Comparison of ENCODE assay signal across 19 cellular contexts in the genomic region with DNA sequence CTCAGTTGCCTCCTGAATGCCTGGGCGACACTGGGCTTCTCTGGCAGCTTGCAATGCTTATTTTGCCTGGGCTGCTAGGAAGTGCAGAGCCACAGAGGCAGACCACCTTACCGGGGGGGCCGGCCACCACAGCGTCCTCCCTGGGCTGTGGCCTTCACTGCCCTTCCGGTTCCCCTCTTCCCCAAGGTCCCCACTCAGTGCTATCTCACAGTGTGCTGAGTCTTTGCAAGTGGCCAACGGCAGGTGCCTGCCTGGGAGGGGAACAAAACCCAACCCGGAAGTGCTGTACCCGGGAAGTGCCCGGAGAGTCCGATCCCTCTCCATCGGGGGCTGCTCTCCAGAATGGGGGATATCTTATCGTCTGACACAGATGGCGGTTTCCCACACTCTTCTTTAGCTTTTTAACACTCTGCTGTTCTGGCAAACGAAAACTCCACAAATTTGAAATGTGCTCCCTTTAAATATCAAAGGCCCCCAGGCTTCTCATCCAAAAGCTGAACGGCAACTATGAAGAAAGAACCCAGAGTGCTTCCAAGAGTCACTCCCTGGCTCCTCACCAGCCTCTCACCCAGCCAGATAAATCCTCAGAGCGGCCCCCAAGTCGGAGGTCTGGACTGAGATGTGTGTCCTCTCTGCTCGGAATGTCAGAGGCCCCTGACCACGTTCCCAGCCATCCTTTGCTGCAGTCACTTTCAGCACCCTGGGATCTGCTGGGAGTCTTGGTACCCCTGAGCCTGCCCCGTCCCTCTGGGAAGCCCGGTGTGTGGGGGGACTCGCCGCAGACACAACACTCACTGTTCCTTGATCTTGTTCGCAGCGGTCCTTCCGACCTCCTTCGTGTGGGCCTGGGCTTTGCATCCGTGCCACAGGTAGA.
DNase-seq lines count a peak whose midpoint lies in the region; ATAC-seq and TF ChIP-seq lines count a peak whose summit lies in the region.
"Had no signal": no experiment of that assay in that cellular context is flagged by ENCODE, and none has a peak within 500 bp of the region (broad histone marks: within the 10 kb centered on the region; RNA-seq: fewer than 3 reads in every experiment).

No MANE protein-coding gene starts in this region.

- H3K36me3 ChIP-seq in left ventricle myocardium inferior (peaks cover 84% of the 10 kb centered on the region), skeletal muscle tissue (ENCODE audit: control insufficient read depth in 3 of 3, insufficient read depth in 3 of 3, low read length in 3 of 3) (peaks cover 71 to 72% (median 72%) of the 10 kb centered on the region in 3 donors)

- H3K4me3 Mint-ChIP-seq in stimulated activated naive CD8-positive, alpha-beta T cell treated with anti-CD3 and anti-CD28 coated beads, Interleukin-15, Interleukin-2, amounts not matched to agents 100 ng/mL and 50 ng/mL, for 24 hours: no peak overlapping the region
- H3K4me3 Mint-ChIP-seq: activated naive CD8-positive, alpha-beta T cell treated with anti-CD3 and anti-CD28 coated beads, Interleukin-2, amount 50 U/mL, for 24 hours; activated T-helper 17 cell treated with anti-CD3 and anti-CD28 coated beads, Interleukin-2, amount 50 U/mL, for 72 hours; IgD-negative memory B cell; neural progenitor cell had no signal

- peak overlapping the region; percentile 31 for H3K27ac Mint-ChIP-seq in stimulated activated naive CD8-positive, alpha-beta T cell treated with anti-CD3 and anti-CD28 coated beads, Interleukin-15, Interleukin-2, amounts not matched to agents 100 ng/mL and 50 ng/mL, for 24 hours
- H3K27ac Mint-ChIP-seq: IgD-negative memory B cell, neural progenitor cell had no signal

- ATAC-seq in stimulated activated naive CD8-positive, alpha-beta T cell treated with anti-CD3 and anti-CD28 coated beads, Interleukin-15, Interleukin-2, amounts not matched to agents 100 U/mL and 50 U/mL, for 24 hours: no peak
- no peak for ATAC-seq in HG03469 (IDR thresholded peaks at IDR 0.05; ENCODE audit: unreplicated experiment)
- ATAC-seq: activated naive CD8-positive, alpha-beta T cell treated with anti-CD3 and anti-CD28 coated beads, Interleukin-2, amount 50 U/mL, for 24 hours; activated T-helper 17 cell treated with anti-CD3 and anti-CD28 coated beads, Interleukin-2, amount 50 U/mL, for 72 hours had no signal

- H3K9me3 Mint-ChIP-seq in stimulated activated naive CD8-positive, alpha-beta T cell treated with anti-CD3 and anti-CD28 coated beads, Interleukin-15, Interleukin-2, amounts not matched to agents 100 ng/mL and 50 ng/mL, for 24 hours: no peaks in the 10 kb centered on the region
- H3K9me3 Mint-ChIP-seq: activated naive CD8-positive, alpha-beta T cell treated with anti-CD3 and anti-CD28 coated beads, Interleukin-2, amount 50 U/mL, for 24 hours; activated T-helper 17 cell treated with anti-CD3 and anti-CD28 coated beads, Interleukin-2, amount 50 U/mL, for 72 hours; neural progenitor cell had no signal

- H3K36me3 Mint-ChIP-seq in stimulated activated naive CD8-positive, alpha-beta T cell treated with anti-CD3 and anti-CD28 coated beads, Interleukin-15, Interleukin-2, amounts not matched to agents 100 ng/mL and 50 ng/mL, for 24 hours (ENCODE audit: low read depth): peaks cover 44% of the 10 kb centered on the region

- H3K27me3 ChIP-seq in left ventricle myocardium inferior (ENCODE audit: low read depth) (no peaks in the 10 kb centered on the region), skeletal muscle tissue (ENCODE audit: control insufficient read depth in 3 of 3, insufficient read depth in 3 of 3, low read length in 3 of 3) (no peaks in the 10 kb centered on the region)
- H3K27me3 ChIP-seq: neural progenitor cell had no signal

- H3K9ac ChIP-seq in skeletal muscle tissue (ENCODE audit: low read depth in 1 of 3, low read length in 3 of 3): peak overlapping the region; percentile 4 to 45 (median 43)
- H3K9ac ChIP-seq: neural progenitor cell had no signal

- no peak for TF ChIP-seq CTCF in left ventricle myocardium inferior (IDR thresholded peaks at IDR 0.05; ENCODE audit: borderline replicate concordance)

- intact Hi-C loops in left ventricle myocardium inferior (cut with micrococcal nuclease): no loop called here

- H3K27me3 Mint-ChIP-seq in stimulated activated naive CD8-positive, alpha-beta T cell treated with anti-CD3 and anti-CD28 coated beads, Interleukin-15, Interleukin-2, amounts not matched to agents 100 ng/mL and 50 ng/mL, for 24 hours: no peaks in the 10 kb centered on the region
- H3K27me3 Mint-ChIP-seq: activated naive CD8-positive, alpha-beta T cell treated with anti-CD3 and anti-CD28 coated beads, Interleukin-2, amount 50 U/mL, for 24 hours; activated T-helper 17 cell treated with anti-CD3 and anti-CD28 coated beads, Interleukin-2, amount 50 U/mL, for 72 hours; IgD-negative memory B cell had no signal

- H3K4me3 ChIP-seq in left ventricle myocardium inferior: no peak overlapping the region
- no peak overlapping the region for H3K4me3 ChIP-seq in skeletal muscle tissue (ENCODE audit: low read length in 3 of 3)
- H3K4me3 ChIP-seq: neural progenitor cell had no signal

- H3K4me1 ChIP-seq in left ventricle myocardium inferior: peaks cover 83% of the 10 kb centered on the region
- peaks cover 42 to 67% (median 63%) of the 10 kb centered on the region in 3 donors for H3K4me1 ChIP-seq in skeletal muscle tissue (ENCODE audit: control insufficient read depth in 3 of 3, insufficient read depth in 3 of 3, low read length in 3 of 3)

- peaks cover 18% of the 10 kb centered on the region for H3K4me1 Mint-ChIP-seq in stimulated activated naive CD8-positive, alpha-beta T cell treated with anti-CD3 and anti-CD28 coated beads, Interleukin-15, Interleukin-2, amounts not matched to agents 100 ng/mL and 50 ng/mL, for 24 hours (ENCODE audit: low read depth)
- H3K4me1 Mint-ChIP-seq: activated T-helper 17 cell treated with anti-CD3 and anti-CD28 coated beads, Interleukin-2, amount 50 U/mL, for 72 hours; IgD-negative memory B cell had no signal

- H3K9me3 ChIP-seq in left ventricle myocardium inferior (replicated peaks) (no peaks in the 10 kb centered on the region), skeletal muscle tissue (ENCODE audit: control insufficient read depth in 3 of 3, low read length in 3 of 3) (no peaks in the 10 kb centered on the region)

- H3K27ac ChIP-seq in left ventricle myocardium inferior (replicated peaks): peak overlapping the region; percentile 59
- H3K27ac ChIP-seq in skeletal muscle tissue (ENCODE audit: low read depth, low read length): peak overlapping the region; percentile 60
- H3K27ac ChIP-seq: C4-2B, HL-60, neural progenitor cell had no signal

- DNase-seq in stimulated activated naive CD8-positive, alpha-beta T cell treated with anti-CD3 and anti-CD28 coated beads, Interleukin-15, Interleukin-2, amounts not matched to agents 100 U/mL and 50 U/mL, for 24 hours: no peak
- no peak for DNase-seq in left ventricle myocardium inferior
- DNase-seq in NCI-H187 (lab: John Stamatoyannopoulos, UW): no peak
- DNase-seq in NCI-H146 treated with DMSO at 0.1 percent for 48 hours (lab: John Stamatoyannopoulos, UW; ENCODE audit: unreplicated experiment): no peak
- DNase-seq in activated CD4-positive, alpha-beta T cell treated with anti-CD3 and anti-CD28 coated beads for 4 hours: no peak
- DNase-seq: DMS153, NCI-H187 treated with DMSO at 0.1 percent for 48 hours, NCI-H345, retina, T1000 had no signal
